Comparison of ENCODE assay signal across 17 cellular contexts in the genomic region with DNA sequence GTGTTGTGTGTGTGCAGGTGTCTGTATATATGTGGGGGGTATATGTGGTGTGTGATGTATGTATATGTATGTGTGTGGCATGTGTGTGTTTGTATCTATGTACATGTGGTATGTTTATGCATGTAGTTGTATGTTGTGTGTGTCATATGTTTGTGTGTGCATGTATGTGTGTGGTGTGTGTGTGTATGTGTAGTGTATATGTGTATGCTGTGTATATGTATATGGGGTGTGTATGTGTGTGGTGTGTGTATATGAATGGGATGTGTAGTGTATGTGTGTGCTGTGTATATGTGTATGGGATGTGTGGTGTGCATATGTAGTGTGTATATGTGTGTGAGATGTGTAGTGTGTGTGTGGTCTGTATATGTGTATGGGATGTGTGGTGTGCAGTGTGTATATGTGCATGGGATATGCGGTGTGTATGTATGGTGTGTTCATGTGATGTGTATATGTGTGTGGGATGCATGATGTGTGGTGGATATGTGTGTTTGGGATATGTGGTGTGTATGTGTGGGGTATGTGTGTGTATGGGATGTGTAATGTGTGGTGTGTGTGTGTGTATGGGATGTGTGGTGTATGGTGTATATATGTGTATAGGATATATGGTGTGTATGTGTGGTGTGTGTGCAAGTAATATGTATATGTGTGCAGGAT. TPM values are rescaled to one million over a fixed set of nuclear protein-coding genes. Genes with fewer than 3 reads are reported as not detected.
"Had no signal": no experiment of that assay in that cellular context is flagged by ENCODE, and none has a peak within 500 bp of the region (broad histone marks: within the 10 kb centered on the region; RNA-seq: fewer than 3 reads in every experiment).

No MANE protein-coding gene starts in this region.

- ATAC-seq: activated T-helper 17 cell treated with anti-CD3 and anti-CD28 coated beads, Interleukin-2, amount 50 U/mL, for 72 hours; body of pancreas; effector memory CD8-positive, alpha-beta T cell; gastroesophageal sphincter; left lobe of liver had no signal

- H3K36me3 ChIP-seq: gastroesophageal sphincter, thyroid gland had no signal

- H3K9me3 ChIP-seq: body of pancreas, gastroesophageal sphincter, thyroid gland had no signal

- H3K27me3 ChIP-seq: body of pancreas, thyroid gland had no signal

- H3K4me1 ChIP-seq: body of pancreas, gastroesophageal sphincter had no signal

- H3K9me3 Mint-ChIP-seq: activated T-helper 17 cell treated with anti-CD3 and anti-CD28 coated beads, Interleukin-2, amount 50 U/mL, for 72 hours; central memory CD8-positive, alpha-beta T cell; effector memory CD8-positive, alpha-beta T cell; nephron progenitor cell had no signal

- H3K27me3 Mint-ChIP-seq: activated T-helper 17 cell treated with anti-CD3 and anti-CD28 coated beads, Interleukin-2, amount 50 U/mL, for 72 hours; central memory CD8-positive, alpha-beta T cell; effector memory CD8-positive, alpha-beta T cell had no signal

- H3K27ac ChIP-seq: body of pancreas, epithelial cell of prostate, gastroesophageal sphincter, thyroid gland had no signal

- DNase-seq: activated CD4-positive, alpha-beta T cell treated with anti-CD3 and anti-CD28 coated beads for 4 hours; activated naive CD4-positive, alpha-beta T cell treated with anti-CD3 and anti-CD28 coated beads, Interleukin-2, amount 50 U/mL, for 16 hours; activated T-cell treated with anti-CD3 and anti-CD28 coated beads for 4 hours; body of pancreas; cortex of kidney; effector memory CD8-positive, alpha-beta T cell; islet precursor cell; mammary epithelial cell; nephron progenitor cell; thyroid gland had no signal

- H3K4me3 Mint-ChIP-seq: activated T-helper 17 cell treated with anti-CD3 and anti-CD28 coated beads, Interleukin-2, amount 50 U/mL, for 72 hours; central memory CD8-positive, alpha-beta T cell; effector memory CD8-positive, alpha-beta T cell; nephron progenitor cell had no signal

- H3K27ac Mint-ChIP-seq: activated T-helper 17 cell treated with anti-CD3 and anti-CD28 coated beads, Interleukin-2, amount 50 U/mL, for 72 hours; effector memory CD8-positive, alpha-beta T cell; nephron progenitor cell had no signal

- H3K4me3 ChIP-seq: body of pancreas, gastroesophageal sphincter, thyroid gland had no signal

RNA-seq across cellular contexts. Expression of a gene that starts 30.0 kb away (rescaled TPM):
- total RNA-seq: mammary epithelial cell, osteocyte, renal cortical epithelial cell had no signal
